ENCODE assay signal across 8 cellular contexts in genomic region chr15:73926191-73927002, GRCh38.
A peak's percentile ranks its signal among the peaks of the same experiment; 100 is the strongest.
DNase-seq lines count a peak whose midpoint lies in the region; TF ChIP-seq lines count a peak whose summit lies in the region.

Gene LOXL1, plus strand, starts transcription at chr15:73926462. Its CDS starts 322 bp downstream, at chr15:73926784.

- H3K4me3 ChIP-seq in brain microvascular endothelial cell (ENCODE audit: low read depth, low read length): peak within 1 kb of the TSS; percentile 71
- peak within 1 kb of the TSS; percentile 43 for H3K4me3 ChIP-seq in iPS-11a (ENCODE audit: low read depth, low read length)

- TF ChIP-seq CTCF in brain microvascular endothelial cell (IDR thresholded peaks at IDR 0.05; ENCODE audit: low read depth, low read length, missing control alignments): no peak

- no peaks in the 10 kb centered on the region for H3K27me3 ChIP-seq in brain microvascular endothelial cell (replicated peaks)

- H3K27ac ChIP-seq in brain microvascular endothelial cell: peak within 1 kb of the TSS; percentile 46

- H3K36me3 ChIP-seq in brain microvascular endothelial cell (replicated peaks): no peaks in the 10 kb centered on the region

- DNase-seq in GM03348 (ENCODE audit: low spot score) (peak; percentile 95), NCI-H345 (lab: John Stamatoyannopoulos, UW) (peak; percentile 72), brain microvascular endothelial cell (peak; percentile 81), retina (peak; percentile 91), cerebellar nuclear complex (lab: John Stamatoyannopoulos, UW) (no peak), GF-D8 (lab: John Stamatoyannopoulos, UW) (no peak), hippocampal formation (lab: John Stamatoyannopoulos, UW) (no peak)

- in situ Hi-C loops in brain microvascular endothelial cell (cut with HindIII; ENCODE audit: low pct_ligation_motif_present, low sequenced_read_pairs): no loop called here

Comparison
In these comparisons a context has a peak if more than half of its experiments do, and no peak if none do; other contexts are left out.
1. DNase-seq: peak in GM03348 (single experiment), NCI-H345 (single experiment), brain microvascular endothelial cell (single experiment) and retina (single experiment); none in cerebellar nuclear complex (0 of 2), GF-D8 (single experiment) and hippocampal formation (0 of 2).